14 cellular contexts compared by ENCODE assay signal in genomic region chr2:26652361-26653041, GRCh38. TPM values are rescaled to one million over a fixed set of nuclear protein-coding genes. Genes with fewer than 3 reads are reported as not detected.
DNase-seq lines count a peak whose midpoint lies in the region; ATAC-seq and TF ChIP-seq lines count a peak whose summit lies in the region.
"Had no signal": no experiment of that assay in that cellular context is flagged by ENCODE, and none has a peak within 500 bp of the region (broad histone marks: within the 10 kb centered on the region; RNA-seq: fewer than 3 reads in every experiment).

No MANE protein-coding gene starts in this region.

- H2BK12ac ChIP-seq in mesenchymal stem cell (ENCODE audit: low read length in 2 of 2) = peak overlapping the region; percentile 9 to 95

- no peak overlapping the region for H2BK15ac ChIP-seq in mesenchymal stem cell (ENCODE audit: low read depth, poor library complexity, severe bottlenecking)

- H3K4me3 ChIP-seq in colonic mucosa (no peak overlapping the region), mesenchymal stem cell (ENCODE audit: insufficient read depth in 1 of 2, low read depth in 1 of 2, low read length in 2 of 2) (peak overlapping the region in 1 of 2 experiments; percentile 1), transverse colon (no peak overlapping the region), MG63 (no peak overlapping the region)

- H3K27me3 ChIP-seq in colonic mucosa (no peaks in the 10 kb centered on the region), mesenchymal stem cell (ENCODE audit: control insufficient read depth in 1 of 2, insufficient read depth in 1 of 2, low read length in 2 of 2) (peaks cover 30 to 59% of the 10 kb centered on the region in 2 experiments), transverse colon (no peaks in the 10 kb centered on the region), MG63 (no peaks in the 10 kb centered on the region)

- TF ChIP-seq POLR2A in transverse colon (IDR thresholded peaks at IDR 0.05) = no peak

- H2BK5ac ChIP-seq in mesenchymal stem cell (ENCODE audit: low read depth, low read length, poor library complexity, severe bottlenecking) = no peak overlapping the region

- in situ Hi-C loops in transverse colon (cut with MboI; ENCODE audit: low pct_ligation_motif_present in 1 of 4, low pct_unique_long_range_greater_than_20kb in 1 of 4, low sequenced_read_pairs in 3 of 4) = no loop called here

- H3K4me1 ChIP-seq in colonic mucosa (no peaks in the 10 kb centered on the region), mesenchymal stem cell (ENCODE audit: control insufficient read depth, insufficient read depth, low read depth, low read length) (no peaks in the 10 kb centered on the region), transverse colon (peaks cover 0 to 6% (median 2%) of the 10 kb centered on the region in 4 donors)

- no peak overlapping the region for H4K91ac ChIP-seq in mesenchymal stem cell (ENCODE audit: low read length)

- no peaks in the 10 kb centered on the region for H3K36me3 ChIP-seq in colonic mucosa
- no peaks in the 10 kb centered on the region for H3K36me3 ChIP-seq in mesenchymal stem cell (ENCODE audit: control insufficient read depth in 1 of 2, insufficient read depth in 2 of 2, low read depth in 1 of 2, low read length in 2 of 2)
- no peaks in the 10 kb centered on the region for H3K36me3 ChIP-seq in transverse colon
- H3K36me3 ChIP-seq in MG63 = no peaks in the 10 kb centered on the region

- no peak overlapping the region for H2BK120ac ChIP-seq in mesenchymal stem cell (ENCODE audit: low read depth, low read length)

- 51% methylated on average over 12 of the region's 12 CpGs for WGBS in mesenchymal stem cell
- 48 to 71% methylated on average over 4 to 12 of the region's 12 CpGs for WGBS in transverse colon (ENCODE audit: low coverage in 1 of 2), 2 donors

- H3K9ac ChIP-seq in colonic mucosa (ENCODE audit: low read depth in 2 of 2, low read length in 2 of 2) = no peak overlapping the region
- peak overlapping the region; percentile 7 for H3K9ac ChIP-seq in mesenchymal stem cell (ENCODE audit: low read length)

- no peak overlapping the region for H3K23ac ChIP-seq in mesenchymal stem cell (ENCODE audit: low read length in 2 of 2)

- peak overlapping the region; percentile 55 for H3K27ac ChIP-seq in colonic mucosa
- H3K27ac ChIP-seq in mesenchymal stem cell (ENCODE audit: low read length, poor library complexity, severe bottlenecking) = no peak overlapping the region
- H3K27ac ChIP-seq in transverse colon = peak overlapping the region; percentile 60 to 76 (median 68)
- H3K27ac ChIP-seq: 22Rv1 had no signal

- ATAC-seq in esophagus mucosa (no peak), HG02938 (IDR thresholded peaks at IDR 0.05; ENCODE audit: unreplicated experiment) (no peak)

- H3K18ac ChIP-seq in mesenchymal stem cell (ENCODE audit: low read depth in 1 of 2, low read length in 2 of 2) = peak overlapping the region; percentile 1 to 86

- no peak overlapping the region for H2AK5ac ChIP-seq in mesenchymal stem cell (ENCODE audit: low read length, severe bottlenecking)

- DNase-seq in DMS53 (lab: John Stamatoyannopoulos, UW) = peak; percentile 7
- DNase-seq in DMS53 treated with DMSO at 0.1 percent for 48 hours (lab: John Stamatoyannopoulos, UW; ENCODE audit: unreplicated experiment) = no peak
- DNase-seq in colonic mucosa = peak; percentile 26
- DNase-seq in mesenchymal stem cell = peak; percentile 95
- peak; percentile 13 for DNase-seq in transverse colon
- no peak for DNase-seq in MG63
- DNase-seq: activated CD4-positive, alpha-beta T cell treated with anti-CD3 and anti-CD28 coated beads, Interleukin-2, amount 10 ng/mL, durations not matched to agents 7 days and 5 days; effector memory CD4-positive, alpha-beta T cell had no signal

- H4K8ac ChIP-seq in mesenchymal stem cell (ENCODE audit: low read length) = peak overlapping the region; percentile 45

- TF ChIP-seq CTCF in colonic mucosa (IDR thresholded peaks at IDR 0.05) (no peak), transverse colon (IDR thresholded peaks at IDR 0.05) (no peak)

- no peak overlapping the region for H2AFZ ChIP-seq in mesenchymal stem cell (ENCODE audit: low read depth, low read length)

- TF ChIP-seq EP300 in transverse colon (IDR thresholded peaks at IDR 0.05; ENCODE audit: low read depth) = no peak

- H3K14ac ChIP-seq in mesenchymal stem cell (ENCODE audit: low read length in 2 of 2) = peak overlapping the region in 1 of 2 experiments; percentile 73

- H3K4me2 ChIP-seq in mesenchymal stem cell (ENCODE audit: low read length, poor library complexity, severe bottlenecking) = no peak overlapping the region

- H3K79me1 ChIP-seq in mesenchymal stem cell (replicated peaks; ENCODE audit: low read length, poor library complexity, severe bottlenecking) = no peaks in the 10 kb centered on the region

- peak overlapping the region in 1 of 2 experiments; percentile 42 for H3K4ac ChIP-seq in mesenchymal stem cell (ENCODE audit: low read depth in 1 of 2, low read length in 2 of 2)

- H3K9me3 ChIP-seq in colonic mucosa (no peaks in the 10 kb centered on the region), mesenchymal stem cell (ENCODE audit: control insufficient read depth, low read length) (no peaks in the 10 kb centered on the region), transverse colon (no peaks in the 10 kb centered on the region), MG63 (no peaks in the 10 kb centered on the region)

- intact Hi-C loops in colonic mucosa (cut with DNase I) (no loop called here), transverse colon (cut with DNase I; ENCODE audit: low total_unique reads) (no loop called here)

RNA-seq across cellular contexts. Expression of gene CIB4, which starts 11.3 kb away (rescaled TPM):
- not detected for total RNA-seq in colonic mucosa
- polyA plus RNA-seq in mesenchymal stem cell (2013, experiment 1 of 2) = 0.08 TPM
- polyA plus RNA-seq in mesenchymal stem cell (2013, experiment 2 of 2) = not detected
- total RNA-seq in transverse colon = not detected
- total RNA-seq in esophagus mucosa = not detected
- total RNA-seq in MG63 (2014; rRNA removed; shearing (Covaris generic); ENCODE audit: low replicate concordance) = not detected in 2 replicates
- total RNA-seq: activated CD4-positive, alpha-beta T cell treated with anti-CD3 and anti-CD28 coated beads, Interleukin-2, amount 10 ng/mL, durations not matched to agents 7 days and 5 days; SK-MEL-5; temporal lobe had no signal
- polyA plus RNA-seq: IgD-negative memory B cell had no signal

RNA-seq across cellular contexts. Expression of gene KCNK3, which starts 40.0 kb away (rescaled TPM):
- 1 to 10 TPM; 1.2 to 1.5 TPM for total RNA-seq in colonic mucosa
- polyA plus RNA-seq in mesenchymal stem cell (2013, experiment 1 of 2) = 0.52 TPM
- 0.53 TPM for polyA plus RNA-seq in mesenchymal stem cell (2013, experiment 2 of 2)
- 1 to 10 TPM in 1 of 4 donors, under 1 TPM in 3; 0.37 to 1.5 (median 0.82) TPM for total RNA-seq in transverse colon
- 0.44 TPM for total RNA-seq in esophagus mucosa
- total RNA-seq in MG63 (2014; rRNA removed; shearing (Covaris generic); ENCODE audit: low replicate concordance) = 0.69 TPM in 1 of 2 replicates, not detected in the other
- total RNA-seq: activated CD4-positive, alpha-beta T cell treated with anti-CD3 and anti-CD28 coated beads, Interleukin-2, amount 10 ng/mL, durations not matched to agents 7 days and 5 days; SK-MEL-5 had no signal
- polyA plus RNA-seq: IgD-negative memory B cell had no signal

Comparison
In these comparisons a context has a peak if more than half of its experiments do, and no peak if none do; other contexts are left out.
1. DNase-seq: peak in DMS53 (single experiment), colonic mucosa (single experiment), mesenchymal stem cell (single experiment) and transverse colon (single experiment); none in DMS53 treated with DMSO at 0.1 percent for 48 hours (single experiment) and MG63 (single experiment).